In the genomic region with DNA sequence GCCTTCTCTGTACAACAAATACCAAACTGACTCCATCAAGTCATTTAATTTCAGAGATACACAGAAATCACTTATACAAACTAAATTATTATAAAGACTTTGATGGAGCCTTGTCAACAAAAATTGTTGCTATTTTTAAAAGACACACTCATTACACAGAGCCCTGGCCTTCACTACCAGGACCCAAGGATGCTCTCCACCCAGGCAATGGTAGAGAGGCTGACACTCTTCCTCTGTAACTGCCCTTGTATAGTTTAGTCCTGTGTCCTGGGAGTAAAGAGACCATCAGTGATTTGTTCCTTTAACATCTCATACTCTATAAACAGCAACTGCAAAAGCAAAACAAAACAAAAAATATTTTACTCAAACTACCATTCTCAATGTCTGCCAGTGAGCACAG, we compare ENCODE assay signal across 15 cellular contexts.
A peak's percentile ranks its signal among the peaks of the same experiment; 100 is the strongest.
DNase-seq lines count a peak whose midpoint lies in the region; ATAC-seq and TF ChIP-seq lines count a peak whose summit lies in the region.
"Had no signal": no experiment of that assay in that cellular context is flagged by ENCODE, and none has a peak within 500 bp of the region (broad histone marks: within the 10 kb centered on the region; RNA-seq: fewer than 3 reads in every experiment).

No MANE protein-coding gene starts in this region.

- DNase-seq in HFFc6 (no peak), gastrocnemius medialis (no peak), NCI-H187 treated with DMSO at 0.1 percent for 48 hours (lab: John Stamatoyannopoulos, UW) (no peak)
- DNase-seq: BE2C; CD4-positive, alpha-beta T cell; COR-L47; DMS 273 treated with DMSO at 0.1 percent for 48 hours; DND-41; MG63; NCI-H1694 treated with DMSO at 0.1 percent for 48 hours; NCI-H446 treated with DMSO at 0.1 percent for 48 hours had no signal

- no peak overlapping the region for H3K4me3 ChIP-seq in BLaER1 treated with 17β-estradiol and CSF1 and Interleukin-3, amounts not matched to agents 10 nM and 100 nM
- no peak overlapping the region for H3K4me3 ChIP-seq in gastrocnemius medialis
- H3K4me3 ChIP-seq: MG63 had no signal

- no peak for TF ChIP-seq CTCF in HFFc6 (IDR thresholded peaks at IDR 0.05)
- TF ChIP-seq CTCF in brain (conservative IDR thresholded peaks at IDR 0.05) = no peak
- no peak for TF ChIP-seq CTCF in gastrocnemius medialis (IDR thresholded peaks at IDR 0.05 in 4 of 5, conservative IDR thresholded peaks at IDR 0.05 in 1 of 5)

- H3K4me3 Mint-ChIP-seq in HFFc6 (no peak overlapping the region), brain (peak overlapping the region in 3 of 5 experiments; percentile 65 to 82 (median 76))
- H3K4me3 Mint-ChIP-seq: CD4-positive, alpha-beta T cell had no signal

- H3K9me3 Mint-ChIP-seq in HFFc6 (no peaks in the 10 kb centered on the region), brain (no peaks in the 10 kb centered on the region)
- H3K9me3 Mint-ChIP-seq: CD4-positive, alpha-beta T cell had no signal

- H3K4me1 ChIP-seq in BLaER1 treated with 17β-estradiol and CSF1 and Interleukin-3, amounts not matched to agents 10 nM and 100 nM = peaks cover 52 to 68% (median 62%) of the 10 kb centered on the region in 10 experiments
- H3K4me1 ChIP-seq in gastrocnemius medialis = peaks cover 55 to 70% of the 10 kb centered on the region in 2 donors

- H3K27ac Mint-ChIP-seq in HFFc6 (peak overlapping the region; percentile 36), brain (peak overlapping the region in 4 of 5 experiments; percentile 14 to 93 (median 91))
- H3K27ac Mint-ChIP-seq: CD4-positive, alpha-beta T cell had no signal

- H3K4me1 Mint-ChIP-seq in HFFc6 (ENCODE audit: low read depth) (peaks cover 68% of the 10 kb centered on the region), brain (peaks cover 84% of the 10 kb centered on the region)

- H3K36me3 Mint-ChIP-seq in HFFc6 (ENCODE audit: low read depth) (no peaks in the 10 kb centered on the region), brain (no peaks in the 10 kb centered on the region)

- H3K27ac ChIP-seq in BLaER1 treated with 17β-estradiol and CSF1 and Interleukin-3, amounts not matched to agents 10 nM and 100 nM = peak overlapping the region in 3 of 11 experiments; percentile 3 to 44 (median 10); a peak in 4 of 22 replicates
- H3K27ac ChIP-seq in gastrocnemius medialis = peak overlapping the region; percentile 5 to 92 (median 51)

- H3K4me2 ChIP-seq in BLaER1 treated with 17β-estradiol and CSF1 and Interleukin-3, amounts not matched to agents 10 nM and 100 nM = peak overlapping the region; percentile 29 to 99 (median 66); a peak in 17 of 22 replicates

- no peaks in the 10 kb centered on the region for H3K27me3 Mint-ChIP-seq in HFFc6 (ENCODE audit: insufficient read depth)
- no peaks in the 10 kb centered on the region for H3K27me3 Mint-ChIP-seq in brain
- H3K27me3 Mint-ChIP-seq: CD4-positive, alpha-beta T cell had no signal

- peak overlapping the region in 4 of 11 experiments; percentile 1 to 39 (median 16); a peak in 3 of 22 replicates for H3K9ac ChIP-seq in BLaER1 treated with 17β-estradiol and CSF1 and Interleukin-3, amounts not matched to agents 10 nM and 100 nM

- in situ Hi-C loops in gastrocnemius medialis (cut with MboI; ENCODE audit: low sequenced_read_pairs in 4 of 4) = loop anchor here (5.0 to 25.0 kb wide), 7 partner anchors 102 to 1160 kb away; no protein-coding TSS in a partner anchor

- ATAC-seq in gastrocnemius medialis (no peak), GM19351 (IDR thresholded peaks at IDR 0.05; ENCODE audit: unreplicated experiment) (no peak), GM21526 (IDR thresholded peaks at IDR 0.05; ENCODE audit: low FRiP score, unreplicated experiment) (no peak)

- H4K20me1 ChIP-seq in BLaER1 treated with 17β-estradiol and CSF1 and Interleukin-3, amounts not matched to agents 10 nM and 100 nM = peaks cover 0 to 83% (median 55%) of the 10 kb centered on the region in 11 experiments; a peak in 14 of 22 replicates

- no peaks in the 10 kb centered on the region for H3K9me3 ChIP-seq in BLaER1 treated with 17β-estradiol and CSF1 and Interleukin-3, amounts not matched to agents 10 nM and 100 nM (replicated peaks in 1 of 11)
- H3K9me3 ChIP-seq in gastrocnemius medialis = no peaks in the 10 kb centered on the region
- H3K9me3 ChIP-seq: BE2C, MG63 had no signal

- intact Hi-C loops in gastrocnemius medialis (cut with DNase I; ENCODE audit: low total_unique reads) = no loop called here

- H3K27me3 ChIP-seq in BLaER1 treated with 17β-estradiol and CSF1 and Interleukin-3, amounts not matched to agents 10 nM and 100 nM = no peaks in the 10 kb centered on the region
- no peaks in the 10 kb centered on the region for H3K27me3 ChIP-seq in gastrocnemius medialis
- H3K27me3 ChIP-seq: BE2C, MG63 had no signal

- TF ChIP-seq POLR2A in gastrocnemius medialis (IDR thresholded peaks at IDR 0.05) = no peak

- H3K36me3 ChIP-seq in BLaER1 treated with 17β-estradiol and CSF1 and Interleukin-3, amounts not matched to agents 10 nM and 100 nM = peaks cover 0 to 43% (median 25%) of the 10 kb centered on the region in 11 experiments; a peak in 15 of 22 replicates
- H3K36me3 ChIP-seq in gastrocnemius medialis = no peaks in the 10 kb centered on the region
- H3K36me3 ChIP-seq: BE2C, MG63 had no signal
